In the genomic region with DNA sequence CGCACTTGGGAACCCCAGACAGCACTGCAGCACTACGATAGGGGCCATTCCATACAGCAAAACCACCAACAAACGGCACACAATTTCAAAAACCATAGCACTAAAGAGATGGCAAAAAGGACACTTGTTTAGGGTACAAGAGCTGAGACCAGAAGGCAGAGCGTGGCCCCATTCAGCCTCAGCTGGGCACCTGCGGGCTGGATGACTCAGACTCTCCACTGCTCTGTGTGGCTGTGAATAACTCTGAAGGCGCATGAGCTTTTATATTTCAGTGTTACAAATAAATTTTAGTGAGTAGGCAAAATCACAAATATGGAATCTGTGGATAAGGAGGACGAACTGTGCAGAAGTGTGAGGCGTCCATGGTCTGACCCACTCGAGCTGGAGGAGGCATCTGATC, we compare ENCODE assay signal across 1 cellular context.
TF ChIP-seq lines count a peak whose summit lies in the region.

No MANE protein-coding gene starts in this region.

TF ChIP-seq in GM23338, 12 proteins besides CTCF, POLR2A, EP300 and RAD21 (continued from another document):
- TF ChIP-seq, protein P1, sequence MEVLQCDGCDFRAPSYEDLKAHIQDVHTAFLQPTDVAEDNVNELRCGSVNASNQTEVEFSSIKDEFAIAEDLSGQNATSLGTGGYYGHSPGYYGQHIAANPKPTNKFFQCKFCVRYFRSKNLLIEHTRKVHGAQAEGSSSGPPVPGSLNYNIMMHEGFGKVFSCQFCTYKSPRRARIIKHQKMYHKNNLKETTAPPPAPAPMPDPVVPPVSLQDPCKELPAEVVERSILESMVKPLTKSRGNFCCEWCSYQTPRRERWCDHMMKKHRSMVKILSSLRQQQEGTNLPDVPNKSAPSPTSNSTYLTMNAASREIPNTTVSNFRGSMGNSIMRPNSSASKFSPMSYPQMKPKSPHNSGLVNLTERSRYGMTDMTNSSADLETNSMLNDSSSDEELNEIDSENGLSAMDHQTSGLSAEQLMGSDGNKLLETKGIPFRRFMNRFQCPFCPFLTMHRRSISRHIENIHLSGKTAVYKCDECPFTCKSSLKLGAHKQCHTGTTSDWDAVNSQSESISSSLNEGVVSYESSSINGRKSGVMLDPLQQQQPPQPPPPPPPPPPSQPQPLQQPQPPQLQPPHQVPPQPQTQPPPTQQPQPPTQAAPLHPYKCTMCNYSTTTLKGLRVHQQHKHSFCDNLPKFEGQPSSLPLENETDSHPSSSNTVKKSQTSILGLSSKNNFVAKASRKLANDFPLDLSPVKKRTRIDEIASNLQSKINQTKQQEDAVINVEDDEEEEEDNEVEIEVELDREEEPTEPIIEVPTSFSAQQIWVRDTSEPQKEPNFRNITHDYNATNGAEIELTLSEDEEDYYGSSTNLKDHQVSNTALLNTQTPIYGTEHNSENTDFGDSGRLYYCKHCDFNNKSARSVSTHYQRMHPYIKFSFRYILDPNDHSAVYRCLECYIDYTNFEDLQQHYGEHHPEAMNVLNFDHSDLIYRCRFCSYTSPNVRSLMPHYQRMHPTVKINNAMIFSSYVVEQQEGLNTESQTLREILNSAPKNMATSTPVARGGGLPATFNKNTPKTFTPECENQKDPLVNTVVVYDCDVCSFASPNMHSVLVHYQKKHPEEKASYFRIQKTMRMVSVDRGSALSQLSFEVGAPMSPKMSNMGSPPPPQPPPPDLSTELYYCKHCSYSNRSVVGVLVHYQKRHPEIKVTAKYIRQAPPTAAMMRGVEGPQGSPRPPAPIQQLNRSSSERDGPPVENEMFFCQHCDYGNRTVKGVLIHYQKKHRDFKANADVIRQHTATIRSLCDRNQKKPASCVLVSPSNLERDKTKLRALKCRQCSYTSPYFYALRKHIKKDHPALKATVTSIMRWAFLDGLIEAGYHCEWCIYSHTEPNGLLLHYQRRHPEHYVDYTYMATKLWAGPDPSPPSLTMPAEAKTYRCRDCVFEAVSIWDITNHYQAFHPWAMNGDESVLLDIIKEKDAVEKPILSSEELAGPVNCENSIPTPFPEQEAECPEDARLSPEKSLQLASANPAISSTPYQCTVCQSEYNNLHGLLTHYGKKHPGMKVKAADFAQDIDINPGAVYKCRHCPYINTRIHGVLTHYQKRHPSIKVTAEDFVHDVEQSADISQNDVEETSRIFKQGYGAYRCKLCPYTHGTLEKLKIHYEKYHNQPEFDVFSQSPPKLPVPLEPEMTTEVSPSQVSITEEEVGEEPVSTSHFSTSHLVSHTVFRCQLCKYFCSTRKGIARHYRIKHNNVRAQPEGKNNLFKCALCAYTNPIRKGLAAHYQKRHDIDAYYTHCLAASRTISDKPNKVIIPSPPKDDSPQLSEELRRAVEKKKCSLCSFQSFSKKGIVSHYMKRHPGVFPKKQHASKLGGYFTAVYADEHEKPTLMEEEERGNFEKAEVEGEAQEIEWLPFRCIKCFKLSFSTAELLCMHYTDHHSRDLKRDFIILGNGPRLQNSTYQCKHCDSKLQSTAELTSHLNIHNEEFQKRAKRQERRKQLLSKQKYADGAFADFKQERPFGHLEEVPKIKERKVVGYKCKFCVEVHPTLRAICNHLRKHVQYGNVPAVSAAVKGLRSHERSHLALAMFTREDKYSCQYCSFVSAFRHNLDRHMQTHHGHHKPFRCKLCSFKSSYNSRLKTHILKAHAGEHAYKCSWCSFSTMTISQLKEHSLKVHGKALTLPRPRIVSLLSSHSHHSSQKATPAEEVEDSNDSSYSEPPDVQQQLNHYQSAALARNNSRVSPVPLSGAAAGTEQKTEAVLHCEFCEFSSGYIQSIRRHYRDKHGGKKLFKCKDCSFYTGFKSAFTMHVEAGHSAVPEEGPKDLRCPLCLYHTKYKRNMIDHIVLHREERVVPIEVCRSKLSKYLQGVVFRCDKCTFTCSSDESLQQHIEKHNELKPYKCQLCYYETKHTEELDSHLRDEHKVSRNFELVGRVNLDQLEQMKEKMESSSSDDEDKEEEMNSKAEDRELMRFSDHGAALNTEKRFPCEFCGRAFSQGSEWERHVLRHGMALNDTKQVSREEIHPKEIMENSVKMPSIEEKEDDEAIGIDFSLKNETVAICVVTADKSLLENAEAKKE (CRISPR knock-in tag; IDR thresholded peaks at IDR 0.05): no peak
- TF ChIP-seq JUNB (IDR thresholded peaks at IDR 0.05; ENCODE audit: unreplicated experiment): no peak
- no peak for TF ChIP-seq CREB1 (CRISPR knock-in tag; IDR thresholded peaks at IDR 0.05; ENCODE audit: low read depth)
- no peak for TF ChIP-seq STAT1 (IDR thresholded peaks at IDR 0.05; ENCODE audit: unreplicated experiment)
- TF ChIP-seq ZNF114 (CRISPR knock-in tag; IDR thresholded peaks at IDR 0.05): no peak
- TF ChIP-seq EZH2 (IDR thresholded peaks at IDR 0.05; ENCODE audit: low read depth, unreplicated experiment): no peak
